ENCODE assay signal across 10 cellular contexts in genomic region chr20:7926767-7927166, GRCh38. TPM values are rescaled to one million over a fixed set of nuclear protein-coding genes. Genes with fewer than 3 reads are reported as not detected.
DNase-seq lines count a peak whose midpoint lies in the region; ATAC-seq, FAIRE-seq and TF ChIP-seq lines count a peak whose summit lies in the region.
"Had no signal": no experiment of that assay in that cellular context is flagged by ENCODE, and none has a peak within 500 bp of the region (broad histone marks: within the 10 kb centered on the region; RNA-seq: fewer than 3 reads in every experiment).

No MANE protein-coding gene starts in this region.

- H3K9ac ChIP-seq in endothelial cell of umbilical vein (replicated peaks; ENCODE audit: extremely low read depth, insufficient read depth, low read length), result peak overlapping the region; percentile 77

- H4K20me1 ChIP-seq in endothelial cell of umbilical vein (replicated peaks; ENCODE audit: control insufficient read depth, extremely low read depth, insufficient read depth, low read length), result no peaks in the 10 kb centered on the region

- dilution Hi-C loops in endothelial cell of umbilical vein (cut with MboI; ENCODE audit: extremely low pct_ligation_motif_present, low sequenced_read_pairs), result no loop called here

- no peaks in the 10 kb centered on the region for H3K36me3 Mint-ChIP-seq in natural killer cell treated with Interleukin-12 subunit alpha and Interleukin-12 subunit beta and Interleukin-15 and Interleukin-18, amount 100 ng/mL, for 72 hours
- no peaks in the 10 kb centered on the region for H3K36me3 Mint-ChIP-seq in natural killer cell
- H3K36me3 Mint-ChIP-seq: IgD-negative memory B cell had no signal

- CTCF ChIA-PET in endothelial cell of umbilical vein (lab: Charles Lee), result interaction anchor here (0.7 to 3.8 kb wide), 18 partner anchors 10 to 1662 kb away, joined by 3 to 34 read pairs (median 5); no protein-coding TSS in a partner anchor

- H3K36me3 ChIP-seq in endothelial cell of umbilical vein (ENCODE audit: control insufficient read depth in 2 of 2, extremely low read depth in 1 of 2, insufficient read depth in 2 of 2, low read length in 2 of 2), result no peaks in the 10 kb centered on the region

- no peaks in the 10 kb centered on the region for H3K27me3 ChIP-seq in endothelial cell of umbilical vein (ENCODE audit: control insufficient read depth in 2 of 2, insufficient read depth in 2 of 2, low read length in 2 of 2)

- H3K4me1 ChIP-seq in endothelial cell of umbilical vein (ENCODE audit: control insufficient read depth, extremely low read depth, insufficient read depth, low read length), result peaks cover 26% of the 10 kb centered on the region

- BruUV-seq in endothelial cell of umbilical vein (replicated peaks; lab: Mats Ljungman, UMichigan), result TSS peak; percentile 46

- no peak overlapping the region for H3K27ac Mint-ChIP-seq in natural killer cell treated with Interleukin-12 subunit alpha and Interleukin-12 subunit beta and Interleukin-15 and Interleukin-18, amount 100 ng/mL, for 72 hours
- H3K27ac Mint-ChIP-seq in natural killer cell, result no peak overlapping the region
- H3K27ac Mint-ChIP-seq: IgD-negative memory B cell had no signal

- H2AFZ ChIP-seq in endothelial cell of umbilical vein (ENCODE audit: low read depth, low read length), result no peak overlapping the region

- peak; percentile 42 for FAIRE-seq in endothelial cell of umbilical vein (lab: Jason Lieb, UNC)

- peaks cover 5 to 9% of the 10 kb centered on the region in 2 donors for H3K4me1 Mint-ChIP-seq in natural killer cell treated with Interleukin-12 subunit alpha and Interleukin-12 subunit beta and Interleukin-15 and Interleukin-18, amount 100 ng/mL, for 72 hours (ENCODE audit: low read depth in 2 of 2)
- H3K4me1 Mint-ChIP-seq in natural killer cell, result no peaks in the 10 kb centered on the region

- TF ChIP-seq CTCF in endothelial cell of umbilical vein (IDR thresholded peaks at IDR 0.05; ENCODE audit: extremely low read depth in 1 of 2, insufficient read depth in 1 of 2, low read depth in 1 of 2, low read length in 2 of 2) (peak; percentile 47 to 52), natural killer cell (IDR thresholded peaks at IDR 0.05) (no peak)

- H3K9me3 ChIP-seq in endothelial cell of umbilical vein (replicated peaks; ENCODE audit: control insufficient read depth, insufficient read depth, low read length), result no peaks in the 10 kb centered on the region

- peak overlapping the region; percentile 92 for H3K27ac ChIP-seq in endothelial cell of umbilical vein (ENCODE audit: insufficient read depth, low read depth, low read length)

- H3K4me3 ChIP-seq in endothelial cell of umbilical vein (replicated peaks in 1 of 3; ENCODE audit: insufficient read depth in 1 of 3, low read depth in 1 of 3, low read length in 3 of 3) (no peak overlapping the region), skeletal muscle cell (ENCODE audit: low read depth, low read length) (no peak overlapping the region)

- no peaks in the 10 kb centered on the region for H3K79me2 ChIP-seq in endothelial cell of umbilical vein (ENCODE audit: control insufficient read depth, insufficient read depth, low read length)

- intact Hi-C loops in endothelial cell of umbilical vein (cut with micrococcal nuclease), result loop anchor here (1.0 to 5.0 kb wide), 13 partner anchors 67 to 1784 kb away; no protein-coding TSS in a partner anchor
- intact Hi-C loops in natural killer cell (cut with micrococcal nuclease), result no loop called here

- POLR2A ChIA-PET in endothelial cell of umbilical vein (lab: Charles Lee), result no interaction called here

- peak overlapping the region; percentile 77 for H3K4me2 ChIP-seq in endothelial cell of umbilical vein (ENCODE audit: insufficient read depth, low read length)

- peaks cover 8 to 21% of the 10 kb centered on the region in 2 donors for H3K27me3 Mint-ChIP-seq in natural killer cell treated with Interleukin-12 subunit alpha and Interleukin-12 subunit beta and Interleukin-15 and Interleukin-18, amount 100 ng/mL, for 72 hours
- H3K27me3 Mint-ChIP-seq in natural killer cell (ENCODE audit: low read depth in 2 of 2), result peaks cover 4 to 11% of the 10 kb centered on the region in 2 donors
- H3K27me3 Mint-ChIP-seq: IgD-negative memory B cell had no signal

- no peaks in the 10 kb centered on the region for H3K9me3 Mint-ChIP-seq in natural killer cell treated with Interleukin-12 subunit alpha and Interleukin-12 subunit beta and Interleukin-15 and Interleukin-18, amount 100 ng/mL, for 72 hours
- H3K9me3 Mint-ChIP-seq in natural killer cell, result no peaks in the 10 kb centered on the region

- ATAC-seq in GM21529 (IDR thresholded peaks at IDR 0.05; ENCODE audit: unreplicated experiment) (no peak), natural killer cell (no peak)
- ATAC-seq in natural killer cell treated with Interleukin-12 subunit alpha and Interleukin-12 subunit beta and Interleukin-15 and Interleukin-18, amount 100 ng/mL, for 72 hours, result no peak

- H3K4me3 Mint-ChIP-seq in natural killer cell treated with Interleukin-12 subunit alpha and Interleukin-12 subunit beta and Interleukin-15 and Interleukin-18, amount 100 ng/mL, for 72 hours, result no peak overlapping the region
- no peak overlapping the region for H3K4me3 Mint-ChIP-seq in natural killer cell
- H3K4me3 Mint-ChIP-seq: IgD-negative memory B cell had no signal

- DNase-seq in NCI-H2227 (lab: John Stamatoyannopoulos, UW; ENCODE audit: unreplicated experiment) (peak; percentile 6), NCI-H2227 treated with DMSO at 0.1 percent for 48 hours (lab: John Stamatoyannopoulos, UW) (no peak), NCI-H69 (lab: John Stamatoyannopoulos, UW) (peak; percentile 60), endothelial cell of umbilical vein (ENCODE audit: low read depth, low spot score) (peak; percentile 75), skeletal muscle cell (ENCODE audit: low read depth) (peak; percentile 11), natural killer cell (no peak)
- no peak for DNase-seq in natural killer cell treated with Interleukin-12 subunit alpha and Interleukin-12 subunit beta and Interleukin-15 and Interleukin-18, amount 100 ng/mL, for 72 hours (ENCODE audit: low spot score)

- TF ChIP-seq POLR2A in endothelial cell of umbilical vein (IDR thresholded peaks at IDR 0.05; ENCODE audit: low read depth, low read length), result no peak

- H3K9me1 ChIP-seq in endothelial cell of umbilical vein (replicated peaks; ENCODE audit: control insufficient read depth, extremely low read depth, insufficient read depth, low read length), result no peaks in the 10 kb centered on the region

TF ChIP-seq in endothelial cell of umbilical vein, 7 proteins besides CTCF, POLR2A, EP300 and RAD21:
- TF ChIP-seq MAX (IDR thresholded peaks at IDR 0.05; ENCODE audit: insufficient read depth, insufficient read length) (no peak), GATA2 (IDR thresholded peaks at IDR 0.05; ENCODE audit: insufficient read depth, insufficient read length, low read depth, low read length) (no peak), EZH2 (IDR thresholded peaks at IDR 0.05; ENCODE audit: borderline replicate concordance, low read depth, low read length, severe bottlenecking) (no peak), POLR2AphosphoS5 (IDR thresholded peaks at IDR 0.05; ENCODE audit: insufficient read depth, low read depth, low read length) (no peak), JUN (IDR thresholded peaks at IDR 0.05; ENCODE audit: borderline replicate concordance, insufficient read depth, insufficient read length, low read depth) (no peak), FOS (IDR thresholded peaks at IDR 0.05; ENCODE audit: borderline replicate concordance, insufficient read depth, low read length) (no peak), MYC (IDR thresholded peaks at IDR 0.05; ENCODE audit: low read depth, low read length) (no peak)

RNA-seq across cellular contexts. Expression of gene HAO1, which starts 13.5 kb away (rescaled TPM):
- total RNA-seq in endothelial cell of umbilical vein (not detected in 2 replicates), natural killer cell (not detected)
- not detected in 2 replicates for polyA plus RNA-seq in endothelial cell of umbilical vein
- not detected in 2 replicates for polyA plus RNA-seq in endothelial cell of umbilical vein (2011; cell fraction: cytosol; rRNA removed)
- polyA plus RNA-seq in endothelial cell of umbilical vein (2011; cell fraction: nucleus; rRNA removed), result not detected in 2 replicates
- not detected in 2 replicates for polyA plus RNA-seq in endothelial cell of umbilical vein (2012)
- not detected in 2 replicates for polyA minus RNA-seq in endothelial cell of umbilical vein
- not detected for polyA minus RNA-seq in endothelial cell of umbilical vein (2011; cell fraction: cytosol; rRNA and poly(A)+ RNA removed)
- not detected in 2 replicates for polyA minus RNA-seq in endothelial cell of umbilical vein (2011; cell fraction: nucleus; rRNA and poly(A)+ RNA removed)
- total RNA-seq in natural killer cell treated with Interleukin-12 subunit alpha and Interleukin-12 subunit beta and Interleukin-15 and Interleukin-18, amount 100 ng/mL, for 72 hours, result not detected
- total RNA-seq: Daoy had no signal
- polyA plus RNA-seq: IgD-negative memory B cell had no signal

Comparison
In these comparisons a context has a peak if more than half of its experiments do, and no peak if none do; other contexts are left out.
1. DNase-seq: peak in NCI-H2227 (single experiment), NCI-H69 (single experiment), endothelial cell of umbilical vein (single experiment) and skeletal muscle cell (single experiment); none in NCI-H2227 treated with DMSO at 0.1 percent for 48 hours (single experiment), natural killer cell treated with Interleukin-12 subunit alpha and Interleukin-12 subunit beta and Interleukin-15 and Interleukin-18, amount 100 ng/mL, for 72 hours (single experiment) and natural killer cell (single experiment).